Comparison of ENCODE assay signal across 1 cellular context in the genomic region with DNA sequence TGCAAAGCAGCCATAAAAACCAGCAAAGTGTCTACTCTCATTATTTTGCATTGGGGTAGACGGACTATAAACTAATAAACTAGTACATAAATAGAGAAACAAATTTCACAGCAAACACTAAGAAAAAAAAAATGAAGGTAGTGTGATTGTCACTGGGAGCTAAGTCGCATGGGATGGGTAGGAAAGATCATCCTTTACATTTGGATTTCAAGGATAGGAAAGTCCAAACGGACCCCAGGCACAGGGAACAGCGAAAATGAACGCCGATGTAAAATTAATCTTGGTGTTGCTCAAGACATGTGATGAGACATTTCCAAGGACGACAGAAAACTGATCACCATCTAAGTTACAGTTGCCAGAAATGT.
TF ChIP-seq lines count a peak whose summit lies in the region.

No MANE protein-coding gene starts in this region.

TF ChIP-seq in K562, 482 proteins besides CTCF, POLR2A, EP300 and RAD21 (continued from another document):
- TF ChIP-seq SREBF1 (IDR thresholded peaks at IDR 0.05; ENCODE audit: borderline replicate concordance, low read depth, low read length) (no peak), ZEB2 (IDR thresholded peaks at IDR 0.05) (no peak), RFX7 (CRISPR knock-in tag; IDR thresholded peaks at IDR 0.05) (no peak), PHB2 (IDR thresholded peaks at IDR 0.05; ENCODE audit: low read depth) (no peak), THRAP3 (IDR thresholded peaks at IDR 0.05; ENCODE audit: borderline replicate concordance) (no peak), NCOA4 (IDR thresholded peaks at IDR 0.05; ENCODE audit: partially characterized antibody) (no peak), ARID1B (IDR thresholded peaks at IDR 0.05) (no peak)
- TF ChIP-seq, protein P1, sequence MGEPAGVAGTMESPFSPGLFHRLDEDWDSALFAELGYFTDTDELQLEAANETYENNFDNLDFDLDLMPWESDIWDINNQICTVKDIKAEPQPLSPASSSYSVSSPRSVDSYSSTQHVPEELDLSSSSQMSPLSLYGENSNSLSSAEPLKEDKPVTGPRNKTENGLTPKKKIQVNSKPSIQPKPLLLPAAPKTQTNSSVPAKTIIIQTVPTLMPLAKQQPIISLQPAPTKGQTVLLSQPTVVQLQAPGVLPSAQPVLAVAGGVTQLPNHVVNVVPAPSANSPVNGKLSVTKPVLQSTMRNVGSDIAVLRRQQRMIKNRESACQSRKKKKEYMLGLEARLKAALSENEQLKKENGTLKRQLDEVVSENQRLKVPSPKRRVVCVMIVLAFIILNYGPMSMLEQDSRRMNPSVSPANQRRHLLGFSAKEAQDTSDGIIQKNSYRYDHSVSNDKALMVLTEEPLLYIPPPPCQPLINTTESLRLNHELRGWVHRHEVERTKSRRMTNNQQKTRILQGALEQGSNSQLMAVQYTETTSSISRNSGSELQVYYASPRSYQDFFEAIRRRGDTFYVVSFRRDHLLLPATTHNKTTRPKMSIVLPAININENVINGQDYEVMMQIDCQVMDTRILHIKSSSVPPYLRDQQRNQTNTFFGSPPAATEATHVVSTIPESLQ (CRISPR knock-in tag; IDR thresholded peaks at IDR 0.05): no peak
- TF ChIP-seq, protein P2, sequence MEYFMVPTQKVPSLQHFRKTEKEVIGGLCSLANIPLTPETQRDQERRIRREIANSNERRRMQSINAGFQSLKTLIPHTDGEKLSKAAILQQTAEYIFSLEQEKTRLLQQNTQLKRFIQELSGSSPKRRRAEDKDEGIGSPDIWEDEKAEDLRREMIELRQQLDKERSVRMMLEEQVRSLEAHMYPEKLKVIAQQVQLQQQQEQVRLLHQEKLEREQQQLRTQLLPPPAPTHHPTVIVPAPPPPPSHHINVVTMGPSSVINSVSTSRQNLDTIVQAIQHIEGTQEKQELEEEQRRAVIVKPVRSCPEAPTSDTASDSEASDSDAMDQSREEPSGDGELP (CRISPR knock-in tag; IDR thresholded peaks at IDR 0.05; ENCODE audit: borderline replicate concordance): no peak
- TF ChIP-seq, protein P3, sequence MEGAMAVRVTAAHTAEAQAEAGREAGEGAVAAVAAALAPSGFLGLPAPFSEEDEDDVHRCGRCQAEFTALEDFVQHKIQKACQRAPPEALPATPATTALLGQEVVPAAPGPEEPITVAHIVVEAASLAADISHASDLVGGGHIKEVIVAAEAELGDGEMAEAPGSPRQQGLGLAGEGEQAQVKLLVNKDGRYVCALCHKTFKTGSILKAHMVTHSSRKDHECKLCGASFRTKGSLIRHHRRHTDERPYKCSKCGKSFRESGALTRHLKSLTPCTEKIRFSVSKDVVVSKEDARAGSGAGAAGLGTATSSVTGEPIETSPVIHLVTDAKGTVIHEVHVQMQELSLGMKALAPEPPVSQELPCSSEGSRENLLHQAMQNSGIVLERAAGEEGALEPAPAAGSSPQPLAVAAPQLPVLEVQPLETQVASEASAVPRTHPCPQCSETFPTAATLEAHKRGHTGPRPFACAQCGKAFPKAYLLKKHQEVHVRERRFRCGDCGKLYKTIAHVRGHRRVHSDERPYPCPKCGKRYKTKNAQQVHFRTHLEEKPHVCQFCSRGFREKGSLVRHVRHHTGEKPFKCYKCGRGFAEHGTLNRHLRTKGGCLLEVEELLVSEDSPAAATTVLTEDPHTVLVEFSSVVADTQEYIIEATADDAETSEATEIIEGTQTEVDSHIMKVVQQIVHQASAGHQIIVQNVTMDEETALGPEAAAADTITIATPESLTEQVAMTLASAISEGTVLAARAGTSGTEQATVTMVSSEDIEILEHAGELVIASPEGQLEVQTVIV (CRISPR knock-in tag; IDR thresholded peaks at IDR 0.05; ENCODE audit: borderline replicate concordance): no peak
